In genomic region chr11:47467372-47467771, GRCh38 we compare ENCODE assay signal across 10 cellular contexts. TPM values are rescaled to one million over a fixed set of nuclear protein-coding genes. Genes with fewer than 3 reads are reported as not detected.
A peak's percentile ranks its signal among the peaks of the same experiment; 100 is the strongest.
DNase-seq lines count a peak whose midpoint lies in the region; ATAC-seq, FAIRE-seq and TF ChIP-seq lines count a peak whose summit lies in the region.
"Had no signal": no experiment of that assay in that cellular context is flagged by ENCODE, and none has a peak within 500 bp of the region (broad histone marks: within the 10 kb centered on the region; RNA-seq: fewer than 3 reads in every experiment).

No MANE protein-coding gene starts in this region.

- TF ChIP-seq RAD21 in GM12878 (IDR thresholded peaks at IDR 0.05; ENCODE audit: insufficient read depth, low read depth, low read length): no peak

- 96% methylated on average over 8 of the region's 8 CpGs for WGBS in GM12878 (ENCODE audit: insufficient coverage, insufficient replicate concordance, low lambda C conversion rate, missing lambda C conversion rate)

- no peaks in the 10 kb centered on the region for H3K27me3 Mint-ChIP-seq in naive thymus-derived CD4-positive, alpha-beta T cell
- H3K27me3 Mint-ChIP-seq: central memory CD8-positive, alpha-beta T cell had no signal

- ATAC-seq in GM12878: no peak
- ATAC-seq in naive thymus-derived CD4-positive, alpha-beta T cell: no peak

- no peak overlapping the region for H3K4me3 Mint-ChIP-seq in naive thymus-derived CD4-positive, alpha-beta T cell
- H3K4me3 Mint-ChIP-seq: central memory CD8-positive, alpha-beta T cell had no signal

- CTCF ChIA-PET in GM12878 (lab: Yijun Ruan, JAX): no interaction called here
- CTCF ChIA-PET in naive thymus-derived CD4-positive, alpha-beta T cell (lab: Charles Lee): no interaction called here

- SMC1A ChIA-PET in GM12878 (lab: Charles Lee; ENCODE audit: uncharacterized antibody, unreplicated experiment): no interaction called here

- H3K27me3 ChIP-seq in ACC112 (ENCODE audit: insufficient read depth, low read length) (no peaks in the 10 kb centered on the region), GM12878 (replicated peaks in 1 of 2; ENCODE audit: control insufficient read depth in 2 of 2, insufficient read depth in 2 of 2, low read length in 1 of 2) (no peaks in the 10 kb centered on the region)
- no peaks in the 10 kb centered on the region for H3K27me3 ChIP-seq in naive thymus-derived CD4-positive, alpha-beta T cell (ENCODE audit: control insufficient read depth in 2 of 2, insufficient read depth in 2 of 2, low read length in 2 of 2)

- peak overlapping the region in 6 of 9 donors; percentile 19 to 83 (median 62) for H3K27ac Mint-ChIP-seq in naive thymus-derived CD4-positive, alpha-beta T cell

- H3K4me2 ChIP-seq in GM12878 (ENCODE audit: control insufficient read depth, insufficient read depth): no peak overlapping the region

- H3K36me3 Mint-ChIP-seq in naive thymus-derived CD4-positive, alpha-beta T cell: peaks cover 0 to 35% (median 11%) of the 10 kb centered on the region in 5 donors

- no peaks in the 10 kb centered on the region for H3K9me3 ChIP-seq in GM12878 (replicated peaks; ENCODE audit: control insufficient read depth, insufficient read depth, low read length)
- H3K9me3 ChIP-seq in naive thymus-derived CD4-positive, alpha-beta T cell (ENCODE audit: control insufficient read depth in 2 of 3, low read length in 3 of 3): no peaks in the 10 kb centered on the region

- no peak for TF ChIP-seq POLR2A in GM12878 (IDR thresholded peaks at IDR 0.05; ENCODE audit: low read depth, low read length)

- intact Hi-C loops in GM12878 (cut with micrococcal nuclease; ENCODE audit: unreplicated experiment): no loop called here
- intact Hi-C loops in naive thymus-derived CD4-positive, alpha-beta T cell (cut with micrococcal nuclease): no loop called here

- H3K4me1 Mint-ChIP-seq in naive thymus-derived CD4-positive, alpha-beta T cell: peaks cover 0 to 12% (median 9%) of the 10 kb centered on the region in 7 donors

- H3K36me3 ChIP-seq in ACC112 (ENCODE audit: insufficient read depth, low read length) (peaks cover 18% of the 10 kb centered on the region; the same call in 1 of the 2 replicates), GM12878 (ENCODE audit: control insufficient read depth in 2 of 2, insufficient read depth in 2 of 2, low read length in 1 of 2) (peaks cover 36 to 43% of the 10 kb centered on the region in 2 experiments)
- H3K36me3 ChIP-seq in naive thymus-derived CD4-positive, alpha-beta T cell (ENCODE audit: control insufficient read depth in 2 of 3, insufficient read depth in 3 of 3, low read length in 3 of 3): peaks cover 8 to 76% (median 11%) of the 10 kb centered on the region in 3 experiments

- POLR2A ChIA-PET in GM12878 (lab: Charles Lee): no interaction called here
- POLR2A ChIA-PET in naive thymus-derived CD4-positive, alpha-beta T cell (lab: Charles Lee): no interaction called here

- H3K4me3 ChIP-seq in ACC112 (ENCODE audit: low read depth, low read length) (peak overlapping the region; percentile 43; the same call in 1 of the 2 replicates), GM12878 (no peak overlapping the region)
- no peak overlapping the region for H3K4me3 ChIP-seq in naive thymus-derived CD4-positive, alpha-beta T cell (ENCODE audit: low read length)

- H3K27ac ChIP-seq in ACC112 (ENCODE audit: low read depth, low read length) (peak overlapping the region; percentile 77), GM12878 (ENCODE audit: control insufficient read depth, insufficient read depth) (no peak overlapping the region)
- H3K27ac ChIP-seq in naive thymus-derived CD4-positive, alpha-beta T cell (ENCODE audit: low read depth, low read length): no peak overlapping the region

- in situ Hi-C loops in GM12878 (cut with MboI): no loop called here
- in situ Hi-C loops in GM13976 (cut with MboI; ENCODE audit: low sequenced_read_pairs, unreplicated experiment): no loop called here

- H2AFZ ChIP-seq in ACC112 (ENCODE audit: low read length, unreplicated experiment) (no peak overlapping the region), GM12878 (ENCODE audit: control insufficient read depth, low read depth, low read length) (no peak overlapping the region)

- H3K79me2 ChIP-seq in ACC112 (ENCODE audit: control insufficient read depth, insufficient read depth, low read length, unreplicated experiment) (peaks cover 40% of the 10 kb centered on the region), GM12878 (ENCODE audit: control insufficient read depth, insufficient read depth, low read length) (no peaks in the 10 kb centered on the region; the same call in 1 of the 2 replicates)

- TF ChIP-seq CTCF in GM12878 (IDR thresholded peaks at IDR 0.05 in 2 of 3, conservative IDR thresholded peaks at IDR 0.05 in 1 of 3; ENCODE audit: control insufficient read depth in 2 of 3, extremely low read depth in 1 of 3, insufficient read depth in 1 of 3, low read depth in 3 of 3, low read length in 3 of 3) (no peak), GM13976 (IDR thresholded peaks at IDR 0.05; ENCODE audit: borderline replicate concordance, control extremely low read depth, extremely low read depth, insufficient read depth, missing control alignments) (no peak)

- no peak for FAIRE-seq in GM12878 (lab: Jason Lieb, UNC)

- no peaks in the 10 kb centered on the region for H3K9me3 Mint-ChIP-seq in naive thymus-derived CD4-positive, alpha-beta T cell
- H3K9me3 Mint-ChIP-seq: central memory CD8-positive, alpha-beta T cell had no signal

- RAD21 ChIA-PET in GM12878 (lab: Charles Lee; ENCODE audit: unreplicated experiment): no interaction called here

- no peak for TF ChIP-seq EP300 in GM12878 (IDR thresholded peaks at IDR 0.05; ENCODE audit: borderline replicate concordance in 1 of 2, control insufficient read depth in 1 of 2, low read depth in 2 of 2, low read length in 2 of 2)

- no peaks in the 10 kb centered on the region; the same call in 1 of the 2 replicates for H4K20me1 ChIP-seq in GM12878 (ENCODE audit: control insufficient read depth, insufficient read depth)

- H3K9ac ChIP-seq in GM12878 (ENCODE audit: control insufficient read depth, insufficient read depth, low read length): no peak overlapping the region

- TSS peak; percentile 20 for BruUV-seq in GM12878 (replicated peaks; lab: Mats Ljungman, UMichigan)

- DNase-seq in NCI-H1105 treated with DMSO at 0.1 percent for 48 hours (lab: John Stamatoyannopoulos, UW): peak; percentile 96
- DNase-seq in GM12878 (ENCODE audit: low read depth, low spot score): no peak
- DNase-seq in naive thymus-derived CD4-positive, alpha-beta T cell: no peak
- DNase-seq in activated CD8-positive, alpha-beta memory T cell treated with anti-CD3 and anti-CD28 coated beads, Interleukin-2, amount 50 U/mL, for 48 hours: no peak
- DNase-seq in SK-N-DZ (ENCODE audit: low spot score): no peak
- DNase-seq in activated naive CD4-positive, alpha-beta T cell treated with Interleukin-2 at 50 U/mL for 16 hours: no peak
- DNase-seq in GM13976 (ENCODE audit: low spot score): no peak
- DNase-seq: SHP77 had no signal

- H3K4me1 ChIP-seq in ACC112 (ENCODE audit: control insufficient read depth, insufficient read depth, low read length, unreplicated experiment) (peaks cover 52% of the 10 kb centered on the region), GM12878 (ENCODE audit: control insufficient read depth, insufficient read depth, low read length) (no peaks in the 10 kb centered on the region)
- no peaks in the 10 kb centered on the region for H3K4me1 ChIP-seq in naive thymus-derived CD4-positive, alpha-beta T cell (ENCODE audit: control insufficient read depth in 2 of 2, insufficient read depth in 2 of 2, low read length in 2 of 2)

RNA-seq across cellular contexts. Expression of gene RAPSN, which starts 18.4 kb away (rescaled TPM):
- not detected in 2 replicates for total RNA-seq in GM12878 (2013; cell fraction: nucleolus; rRNA removed)
- total RNA-seq in GM12878 (2014; rRNA removed) (0.23 and 0.27 TPM in 2 replicates), GM12878 (2014; rRNA removed; fragmentation: Illumina TruSeq; extraction: Trizol) (0.09 and 0.13 TPM in 2 replicates), GM12878 (2021) (0.15 and 0.27 TPM in 2 replicates)
- polyA plus RNA-seq in GM12878 (2011; ENCODE audit: low read depth): not detected
- polyA plus RNA-seq in GM12878 (2011; rRNA removed) (0.08 and 0.09 TPM in 2 replicates), GM12878 (2014; fragmentation: Illumina TruSeq; extraction: Trizol) (not detected in 2 replicates), GM12878 (2014; fragmentation: Nextera tagmentation; extraction: Ambion mirVana) (not detected), GM12878 (2014; rRNA removed) (0.28 TPM in 1 of 2 replicates, not detected in the other), GM12878 (2016; fragmentation: Nextera tagmentation; extraction: Ambion mirVana) (not detected)
- polyA plus RNA-seq in GM12878 (2011; cell fraction: cytosol; rRNA removed): 0.07 TPM in 1 of 2 replicates, not detected in the other
- polyA plus RNA-seq in GM12878 (2011; cell fraction: nucleus; rRNA removed): 0.23 and 0.48 TPM in 2 replicates
- polyA plus RNA-seq in GM12878 (2012): 0.08 and 0.91 TPM in 2 replicates
- polyA minus RNA-seq in GM12878 (2011; rRNA and poly(A)+ RNA removed): 0.31 TPM in 1 of 2 replicates, not detected in the other
- polyA minus RNA-seq in GM12878 (2011; cell fraction: cytosol; rRNA and poly(A)+ RNA removed): not detected in 2 replicates
- 0.12 and 1.1 TPM in 2 replicates for polyA minus RNA-seq in GM12878 (2011; cell fraction: nucleus; rRNA and poly(A)+ RNA removed)
- total RNA-seq in naive thymus-derived CD4-positive, alpha-beta T cell: 1 to 10 TPM in 4 of 5 experiments, under 1 TPM in 1; 0.99 to 1.7 (median 1.4) TPM
- not detected for polyA plus RNA-seq in naive thymus-derived CD4-positive, alpha-beta T cell
- polyA plus RNA-seq in SK-N-DZ (2014; cell fraction: cytosol; rRNA removed): 0.28 and 1.2 TPM in 2 replicates
- polyA plus RNA-seq in SK-N-DZ (2014; cell fraction: nucleus; rRNA removed): 0.31 TPM in 1 of 2 replicates, not detected in the other

RNA-seq across cellular contexts. Expression of gene PSMC3, which starts 41.1 kb away (rescaled TPM):
- total RNA-seq in GM12878 (2013; cell fraction: nucleolus; rRNA removed): 43.7 and 52.4 TPM in 2 replicates
- total RNA-seq in GM12878 (2014; rRNA removed) (112 and 114 TPM in 2 replicates), GM12878 (2014; rRNA removed; fragmentation: Illumina TruSeq; extraction: Trizol) (180 and 181 TPM in 2 replicates), GM12878 (2021) (144 and 157 TPM in 2 replicates)
- polyA plus RNA-seq in GM12878 (2011; ENCODE audit: low read depth): 116 TPM
- polyA plus RNA-seq in GM12878 (2011; rRNA removed) (143 and 159 TPM in 2 replicates), GM12878 (2014; fragmentation: Illumina TruSeq; extraction: Trizol) (245 and 283 TPM in 2 replicates), GM12878 (2014; fragmentation: Nextera tagmentation; extraction: Ambion mirVana) (10 to 100 TPM; 39.5 to 54.3 TPM), GM12878 (2014; rRNA removed) (153 TPM in 2 replicates), GM12878 (2016; fragmentation: Nextera tagmentation; extraction: Ambion mirVana) (100 to 1,000 TPM; 256 to 289 TPM)
- polyA plus RNA-seq in GM12878 (2011; cell fraction: cytosol; rRNA removed): 118 and 142 TPM in 2 replicates
- 78.3 and 128 TPM in 2 replicates for polyA plus RNA-seq in GM12878 (2011; cell fraction: nucleus; rRNA removed)
- polyA plus RNA-seq in GM12878 (2012): 90.1 and 134 TPM in 2 replicates
- polyA minus RNA-seq in GM12878 (2011; rRNA and poly(A)+ RNA removed): 89.2 and 147 TPM in 2 replicates
- 26.3 and 35.2 TPM in 2 replicates for polyA minus RNA-seq in GM12878 (2011; cell fraction: cytosol; rRNA and poly(A)+ RNA removed)
- 29.3 and 50.7 TPM in 2 replicates for polyA minus RNA-seq in GM12878 (2011; cell fraction: nucleus; rRNA and poly(A)+ RNA removed)
- 100 to 1,000 TPM in 1 of 5 experiments, 10 to 100 TPM in 4; 42.2 to 149 (median 51.3) TPM for total RNA-seq in naive thymus-derived CD4-positive, alpha-beta T cell
- polyA plus RNA-seq in naive thymus-derived CD4-positive, alpha-beta T cell: 100 to 1,000 TPM; 106 to 128 TPM
- polyA plus RNA-seq in SK-N-DZ (2014; cell fraction: cytosol; rRNA removed): 322 and 344 TPM in 2 replicates
- 120 and 171 TPM in 2 replicates for polyA plus RNA-seq in SK-N-DZ (2014; cell fraction: nucleus; rRNA removed)

RNA-seq across cellular contexts. Expression of gene SLC39A13, which starts 59.0 kb away (rescaled TPM):
- total RNA-seq in GM12878 (2013; cell fraction: nucleolus; rRNA removed): 7.2 and 9.7 TPM in 2 replicates
- total RNA-seq in GM12878 (2014; rRNA removed) (11.3 and 14.5 TPM in 2 replicates), GM12878 (2014; rRNA removed; fragmentation: Illumina TruSeq; extraction: Trizol) (3.3 and 3.6 TPM in 2 replicates), GM12878 (2021) (14.5 and 15.0 TPM in 2 replicates)
- polyA plus RNA-seq in GM12878 (2011; ENCODE audit: low read depth): 3.5 TPM
- polyA plus RNA-seq in GM12878 (2011; rRNA removed) (2.0 and 4.2 TPM in 2 replicates), GM12878 (2014; fragmentation: Illumina TruSeq; extraction: Trizol) (2.1 and 3.2 TPM in 2 replicates), GM12878 (2014; fragmentation: Nextera tagmentation; extraction: Ambion mirVana) (under 1 TPM; 0.23 to 0.60 TPM), GM12878 (2014; rRNA removed) (19.8 and 20.4 TPM in 2 replicates), GM12878 (2016; fragmentation: Nextera tagmentation; extraction: Ambion mirVana) (1 to 10 TPM; 8.4 to 8.9 TPM)
- polyA plus RNA-seq in GM12878 (2011; cell fraction: cytosol; rRNA removed): 6.3 and 12.0 TPM in 2 replicates
- 51.1 and 51.6 TPM in 2 replicates for polyA plus RNA-seq in GM12878 (2011; cell fraction: nucleus; rRNA removed)
- 11.0 and 11.1 TPM in 2 replicates for polyA plus RNA-seq in GM12878 (2012)
- polyA minus RNA-seq in GM12878 (2011; rRNA and poly(A)+ RNA removed): 2.6 and 4.5 TPM in 2 replicates
- polyA minus RNA-seq in GM12878 (2011; cell fraction: cytosol; rRNA and poly(A)+ RNA removed): 2.3 and 2.4 TPM in 2 replicates
- polyA minus RNA-seq in GM12878 (2011; cell fraction: nucleus; rRNA and poly(A)+ RNA removed): 4.6 and 7.7 TPM in 2 replicates
- total RNA-seq in naive thymus-derived CD4-positive, alpha-beta T cell: 10 to 100 TPM; 29.9 to 60.4 (median 45.1) TPM
- 10 to 100 TPM; 21.4 to 40.7 TPM for polyA plus RNA-seq in naive thymus-derived CD4-positive, alpha-beta T cell
- polyA plus RNA-seq in SK-N-DZ (2014; cell fraction: cytosol; rRNA removed): 27.2 and 37.3 TPM in 2 replicates
- 82.3 and 117 TPM in 2 replicates for polyA plus RNA-seq in SK-N-DZ (2014; cell fraction: nucleus; rRNA removed)
